Comparison of ENCODE assay signal across 9 cellular contexts in genomic region chr1:212915245-212916091, GRCh38. TPM values are rescaled to one million over a fixed set of nuclear protein-coding genes. Genes with fewer than 3 reads are reported as not detected.
DNase-seq lines count a peak whose midpoint lies in the region; ATAC-seq, FAIRE-seq and TF ChIP-seq lines count a peak whose summit lies in the region.
"Had no signal": no experiment of that assay in that cellular context is flagged by ENCODE, and none has a peak within 500 bp of the region (broad histone marks: within the 10 kb centered on the region; RNA-seq: fewer than 3 reads in every experiment).

No MANE protein-coding gene starts in this region.

- TF ChIP-seq POLR2A in GM12891 (IDR thresholded peaks at IDR 0.05; ENCODE audit: low read depth, low read length) = no peak

- no peaks in the 10 kb centered on the region for H3K4me1 ChIP-seq in foreskin keratinocyte

- peak; percentile 71 for DNase-seq in NCI-H446 treated with DMSO at 0.1 percent for 48 hours (lab: John Stamatoyannopoulos, UW)
- no peak for DNase-seq in foreskin keratinocyte
- DNase-seq in retinal pigment epithelial cell (ENCODE audit: low read depth) = no peak
- no peak for DNase-seq in GM12891 (ENCODE audit: insufficient read length, low spot score)
- DNase-seq in T1000 (lab: John Stamatoyannopoulos, UW) = no peak
- DNase-seq in NOMO-1 (lab: John Stamatoyannopoulos, UW; ENCODE audit: unreplicated experiment in 2 of 2) = no peak
- DNase-seq in activated gamma-delta T cell treated with Interleukin-2 at 50 U/mL for 16 hours = no peak

- TF ChIP-seq CTCF in GM12874 (IDR thresholded peaks at IDR 0.05; ENCODE audit: insufficient read depth, low read depth, low read length) (peak; percentile 25; the same call in 1 of the 2 replicates), foreskin keratinocyte (conservative IDR thresholded peaks at IDR 0.05) (peak; percentile 31), retinal pigment epithelial cell (conservative IDR thresholded peaks at IDR 0.05; ENCODE audit: low read depth, low read length) (peak; percentile 62)

- no peak overlapping the region for H3K27ac ChIP-seq in foreskin keratinocyte
- H3K27ac ChIP-seq: suprapubic skin had no signal

- no peak overlapping the region for H3K4me3 ChIP-seq in retinal pigment epithelial cell (ENCODE audit: low read length)
- H3K4me3 ChIP-seq: suprapubic skin had no signal

- no peaks in the 10 kb centered on the region for H3K27me3 ChIP-seq in foreskin keratinocyte
- H3K27me3 ChIP-seq: suprapubic skin had no signal

- no peak for FAIRE-seq in GM12891 (lab: Jason Lieb, UNC)

- ATAC-seq in foreskin keratinocyte = no peak

TF ChIP-seq in GM12891, 5 proteins besides CTCF, POLR2A, EP300 and RAD21:
- no peak for TF ChIP-seq SPI1 (IDR thresholded peaks at IDR 0.05; ENCODE audit: low read depth, low read length)
- no peak for TF ChIP-seq PAX5 (IDR thresholded peaks at IDR 0.05; ENCODE audit: insufficient read depth, low read length, severe bottlenecking)
- TF ChIP-seq POLR2AphosphoS5 (IDR thresholded peaks at IDR 0.05; ENCODE audit: low read depth, low read length) = no peak
- no peak for TF ChIP-seq TAF1 (IDR thresholded peaks at IDR 0.05; ENCODE audit: low read depth, low read length)
- TF ChIP-seq POU2F2 (IDR thresholded peaks at IDR 0.05; ENCODE audit: low read depth, low read length) = no peak

RNA-seq across cellular contexts. Expression of gene VASH2, which starts 34.9 kb away (rescaled TPM):
- total RNA-seq in foreskin keratinocyte = 0.14 and 0.27 TPM in 2 replicates
- 0.06 and 0.07 TPM in 2 replicates for polyA plus RNA-seq in foreskin keratinocyte
- 8.0 TPM for polyA plus RNA-seq in GM12891 (2012; ENCODE audit: low read depth, missing spikeins)

RNA-seq across cellular contexts. Expression of gene FLVCR1, which starts 57.4 kb away (rescaled TPM):
- 11.0 and 11.3 TPM in 2 replicates for total RNA-seq in foreskin keratinocyte
- 4.4 and 6.0 TPM in 2 replicates for polyA plus RNA-seq in foreskin keratinocyte
- 9.5 TPM for polyA plus RNA-seq in GM12891 (2012; ENCODE audit: low read depth, missing spikeins)
